In genomic region chr15:40405501-40406381, GRCh38 we compare ENCODE assay signal across 8 cellular contexts. TPM values are rescaled to one million over a fixed set of nuclear protein-coding genes. Genes with fewer than 3 reads are reported as not detected.
DNase-seq lines count a peak whose midpoint lies in the region; ATAC-seq and TF ChIP-seq lines count a peak whose summit lies in the region.

TSS of gene IVD (plus strand) at chr15:40405795. CDS start at chr15:40405828, 33 bp downstream.

- H3K36me3 ChIP-seq in prostate gland: peaks cover 0 to 5% of the 10 kb centered on the region in 2 donors
- H3K36me3 ChIP-seq in urinary bladder (ENCODE audit: insufficient read depth): no peaks in the 10 kb centered on the region

- intact Hi-C loops in left ventricle myocardium superior (cut with micrococcal nuclease): no loop called here
- intact Hi-C loops in prostate gland (cut with DNase I): loop anchor here (5.0 kb wide), 1 partner anchor 63 kb away; the partner anchor contains the start of gene CCDC9B

- no peaks in the 10 kb centered on the region for H3K27me3 ChIP-seq in prostate gland (replicated peaks; ENCODE audit: insufficient read depth)

- H3K27ac ChIP-seq in angular gyrus (ENCODE audit: low read depth, low read length): peak within 1 kb of the TSS; percentile 83
- H3K27ac ChIP-seq in prostate gland: peak within 1 kb of the TSS; percentile 63 to 84
- H3K27ac ChIP-seq in urinary bladder (ENCODE audit: low read depth): peak within 1 kb of the TSS; percentile 28

- ATAC-seq in HG02885 (IDR thresholded peaks at IDR 0.05; ENCODE audit: poor library complexity, unreplicated experiment): peak; percentile 80
- peak; percentile 100 for ATAC-seq in left ventricle myocardium superior

- TF ChIP-seq POLR2A in prostate gland (IDR thresholded peaks at IDR 0.05): no peak

- H3K4me1 ChIP-seq in prostate gland (replicated peaks) (peaks cover 4% of the 10 kb centered on the region), urinary bladder (ENCODE audit: insufficient read depth) (no peaks in the 10 kb centered on the region)

- under 1% methylated on average over 51 of the region's 54 CpGs for WGBS in prostate gland
- under 1% methylated on average over 54 of the region's 54 CpGs for WGBS in urinary bladder

- H3K9me3 ChIP-seq in prostate gland: no peaks in the 10 kb centered on the region

- DNase-seq in GM13977 (ENCODE audit: low spot score): peak; percentile 98
- DNase-seq in NCI-H187 (lab: John Stamatoyannopoulos, UW): peak; percentile 57 to 74
- peak; percentile 59 to 95 (median 86) for DNase-seq in T-helper 2 cell
- DNase-seq in left ventricle myocardium superior: peak; percentile 98
- DNase-seq in prostate gland (ENCODE audit: low spot score): peak; percentile 95

- H3K4me3 ChIP-seq in prostate gland: peak within 1 kb of the TSS; percentile 57 to 80
- H3K4me3 ChIP-seq in urinary bladder (ENCODE audit: low read depth, low read length): peak within 1 kb of the TSS; percentile 54

- in situ Hi-C loops in GM13977 (cut with MboI; ENCODE audit: low pct_unique_long_range_greater_than_20kb, low sequenced_read_pairs, unreplicated experiment): loop anchor here (25.0 kb wide), 1 partner anchor 368 kb away; the partner anchor contains the start of gene SRP14

- TF ChIP-seq CTCF in GM13977 (IDR thresholded peaks at IDR 0.05; ENCODE audit: extremely low read depth, insufficient read depth, missing control alignments): no peak
- peak in 1 of 4 experiments; percentile 5 for TF ChIP-seq CTCF in prostate gland (IDR thresholded peaks at IDR 0.05)

RNA-seq across cellular contexts. Expression of gene IVD, which starts in this region (rescaled TPM):
- total RNA-seq in left ventricle myocardium superior (97.2 TPM), prostate gland (100 to 1,000 TPM; 112 to 115 TPM), urinary bladder (39.4 TPM)
- 48.5 TPM for polyA plus RNA-seq in urinary bladder

Comparison
In these comparisons a context has a peak if more than half of its experiments do, and no peak if none do; other contexts are left out.
1. Peak in every context shown above with its lines: DNase-seq, ATAC-seq, H3K4me3 ChIP-seq and H3K27ac ChIP-seq.
2. H3K27ac ChIP-seq: peak in every context shown above with its lines; median percentile 83 in angular gyrus; 74 in prostate gland; 28 in urinary bladder.